ENCODE assay signal across 9 cellular contexts in the genomic region with DNA sequence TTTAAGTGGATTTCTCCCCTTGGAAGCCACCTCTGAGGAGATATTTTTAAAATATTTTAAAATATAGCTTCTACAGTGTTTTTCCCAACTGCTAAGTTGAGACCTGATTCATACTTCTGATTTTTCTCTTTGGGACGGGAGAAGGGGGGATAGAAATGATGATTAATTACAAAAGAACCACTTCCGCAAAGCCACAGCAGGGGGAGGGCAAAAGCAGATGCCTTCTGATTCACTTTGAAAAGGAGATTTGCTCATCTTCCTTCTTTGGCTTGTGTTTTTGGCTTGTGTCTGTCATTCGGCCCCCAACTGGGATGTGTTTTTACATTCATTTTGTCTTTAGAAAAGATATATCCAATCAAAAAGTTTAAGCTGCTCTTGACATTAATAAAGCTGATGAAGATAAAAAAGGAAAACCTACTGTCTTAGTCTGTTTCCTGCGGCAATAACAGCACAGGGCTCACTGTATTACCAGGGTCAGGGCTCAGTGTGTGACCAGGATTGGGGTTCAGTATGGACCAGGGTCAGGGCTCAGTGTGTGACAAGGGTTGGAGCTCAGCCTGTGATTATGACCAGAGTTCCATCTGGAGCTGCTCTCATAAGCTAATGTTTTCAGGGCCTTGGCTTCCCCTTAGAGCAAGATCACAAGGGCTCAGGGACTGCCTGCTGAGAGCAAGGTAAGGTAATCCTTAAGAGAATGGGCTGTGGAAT.
DNase-seq lines count a peak whose midpoint lies in the region; ATAC-seq, FAIRE-seq and TF ChIP-seq lines count a peak whose summit lies in the region.
"Had no signal": no experiment of that assay in that cellular context is flagged by ENCODE, and none has a peak within 500 bp of the region (broad histone marks: within the 10 kb centered on the region; RNA-seq: fewer than 3 reads in every experiment).

No MANE protein-coding gene starts in this region.

- peak; percentile 91 for ATAC-seq in HG03342 (IDR thresholded peaks at IDR 0.05; ENCODE audit: unreplicated experiment)
- peak; percentile 88 for ATAC-seq in activated T-helper 17 cell treated with anti-CD3 and anti-CD28 coated beads, Interleukin-2, amount 50 U/mL, for 72 hours (replicated peaks)
- peak; percentile 79 to 89 for ATAC-seq in stimulated activated naive B cell treated with anti-CD40 and anti-IgM and Interleukin-4, amounts not matched to agents 10 μg/mL and 1 μg/mL and 100 μg/mL, for 72 hours (replicated peaks)

- no peaks in the 10 kb centered on the region for H3K9me3 Mint-ChIP-seq in activated naive CD4-positive, alpha-beta T cell treated with anti-CD3 and anti-CD28 coated beads for 36 hours
- no peaks in the 10 kb centered on the region for H3K9me3 Mint-ChIP-seq in activated T-helper 17 cell treated with anti-CD3 and anti-CD28 coated beads, Interleukin-2, amount 50 U/mL, for 72 hours
- H3K9me3 Mint-ChIP-seq in stimulated activated naive B cell treated with anti-CD40 and anti-IgM and Interleukin-4, amounts not matched to agents 10 μg/mL and 1 μg/mL and 100 μg/mL, for 72 hours = no peaks in the 10 kb centered on the region

- DNase-seq in activated naive CD4-positive, alpha-beta T cell treated with anti-CD3 and anti-CD28 coated beads for 36 hours = peak; percentile 45
- no peak for DNase-seq in activated naive CD4-positive, alpha-beta T cell (lab: John Stamatoyannopoulos, UW)
- DNase-seq in stimulated activated naive B cell treated with anti-CD40 and anti-IgM and Interleukin-4, amounts not matched to agents 10 μg/mL and 1 μg/mL and 100 μg/mL, for 72 hours = peak; percentile 13
- DNase-seq in H54 (ENCODE audit: insufficient read length, low spot score) (no peak), H4 (ENCODE audit: low spot score) (no peak), right atrium auricular region (ENCODE audit: low spot score) (no peak)

- peaks cover 19% of the 10 kb centered on the region for H3K27me3 Mint-ChIP-seq in activated naive CD4-positive, alpha-beta T cell treated with anti-CD3 and anti-CD28 coated beads for 36 hours (ENCODE audit: low read depth)
- peaks cover 23% of the 10 kb centered on the region for H3K27me3 Mint-ChIP-seq in activated T-helper 17 cell treated with anti-CD3 and anti-CD28 coated beads, Interleukin-2, amount 50 U/mL, for 72 hours
- peaks cover 20 to 25% of the 10 kb centered on the region in 2 donors for H3K27me3 Mint-ChIP-seq in stimulated activated naive B cell treated with anti-CD40 and anti-IgM and Interleukin-4, amounts not matched to agents 10 μg/mL and 1 μg/mL and 100 μg/mL, for 72 hours

- no peaks in the 10 kb centered on the region for H3K9me3 ChIP-seq in right atrium auricular region

- H3K27ac ChIP-seq in right atrium auricular region = no peak overlapping the region

- no peak for TF ChIP-seq CTCF in right atrium auricular region (IDR thresholded peaks at IDR 0.05)

- H3K4me1 Mint-ChIP-seq in activated naive CD4-positive, alpha-beta T cell treated with anti-CD3 and anti-CD28 coated beads for 36 hours (ENCODE audit: low read depth) = no peaks in the 10 kb centered on the region
- H3K4me1 Mint-ChIP-seq in activated T-helper 17 cell treated with anti-CD3 and anti-CD28 coated beads, Interleukin-2, amount 50 U/mL, for 72 hours = no peaks in the 10 kb centered on the region
- peaks cover 0 to 7% of the 10 kb centered on the region in 2 donors for H3K4me1 Mint-ChIP-seq in stimulated activated naive B cell treated with anti-CD40 and anti-IgM and Interleukin-4, amounts not matched to agents 10 μg/mL and 1 μg/mL and 100 μg/mL, for 72 hours

- no peak overlapping the region for H3K27ac Mint-ChIP-seq in activated naive CD4-positive, alpha-beta T cell treated with anti-CD3 and anti-CD28 coated beads for 36 hours
- H3K27ac Mint-ChIP-seq in activated T-helper 17 cell treated with anti-CD3 and anti-CD28 coated beads, Interleukin-2, amount 50 U/mL, for 72 hours = peak overlapping the region; percentile 60
- peak overlapping the region; percentile 48 for H3K27ac Mint-ChIP-seq in stimulated activated naive B cell treated with anti-CD40 and anti-IgM and Interleukin-4, amounts not matched to agents 10 μg/mL and 1 μg/mL and 100 μg/mL, for 72 hours
- H3K27ac Mint-ChIP-seq: nephron had no signal

- no peaks in the 10 kb centered on the region for H3K36me3 Mint-ChIP-seq in activated naive CD4-positive, alpha-beta T cell treated with anti-CD3 and anti-CD28 coated beads for 36 hours (ENCODE audit: low read depth)
- H3K36me3 Mint-ChIP-seq in activated T-helper 17 cell treated with anti-CD3 and anti-CD28 coated beads, Interleukin-2, amount 50 U/mL, for 72 hours (ENCODE audit: low read depth) = no peaks in the 10 kb centered on the region
- no peaks in the 10 kb centered on the region for H3K36me3 Mint-ChIP-seq in stimulated activated naive B cell treated with anti-CD40 and anti-IgM and Interleukin-4, amounts not matched to agents 10 μg/mL and 1 μg/mL and 100 μg/mL, for 72 hours

- intact Hi-C loops in activated naive CD4-positive, alpha-beta T cell treated with anti-CD3 and anti-CD28 coated beads for 36 hours (cut with micrococcal nuclease) = no loop called here

- no peak for TF ChIP-seq POLR2A in H54 (IDR thresholded peaks at IDR 0.05; ENCODE audit: low read depth, low read length)

- H3K27me3 ChIP-seq in right atrium auricular region = no peaks in the 10 kb centered on the region

- H3K4me3 Mint-ChIP-seq in activated naive CD4-positive, alpha-beta T cell treated with anti-CD3 and anti-CD28 coated beads for 36 hours = no peak overlapping the region
- H3K4me3 Mint-ChIP-seq in activated T-helper 17 cell treated with anti-CD3 and anti-CD28 coated beads, Interleukin-2, amount 50 U/mL, for 72 hours = no peak overlapping the region
- H3K4me3 Mint-ChIP-seq in stimulated activated naive B cell treated with anti-CD40 and anti-IgM and Interleukin-4, amounts not matched to agents 10 μg/mL and 1 μg/mL and 100 μg/mL, for 72 hours = no peak overlapping the region
- H3K4me3 Mint-ChIP-seq: nephron had no signal

- no peak overlapping the region for H3K4me3 ChIP-seq in right atrium auricular region

- no peaks in the 10 kb centered on the region for H3K36me3 ChIP-seq in right atrium auricular region

- FAIRE-seq in H54 (lab: Jason Lieb, UNC) = no peak

- H3K4me1 ChIP-seq in right atrium auricular region = no peaks in the 10 kb centered on the region

- CTCF ChIA-PET in activated naive CD4-positive, alpha-beta T cell treated with anti-CD3 and anti-CD28 coated beads for 36 hours (lab: Charles Lee) = no interaction called here

Comparison
In these comparisons a context has a peak if more than half of its experiments do, and no peak if none do; other contexts are left out.
1. DNase-seq: peak in activated naive CD4-positive, alpha-beta T cell treated with anti-CD3 and anti-CD28 coated beads for 36 hours (single experiment) and stimulated activated naive B cell treated with anti-CD40 and anti-IgM and Interleukin-4, amounts not matched to agents 10 μg/mL and 1 μg/mL and 100 μg/mL, for 72 hours (single experiment); none in activated naive CD4-positive, alpha-beta T cell (0 of 4), H54 (single experiment), H4 (single experiment) and right atrium auricular region (single experiment).
2. Peak in every context shown above with its lines, with median percentiles within 50 percentile points of each other: ATAC-seq.